In the genomic region with DNA sequence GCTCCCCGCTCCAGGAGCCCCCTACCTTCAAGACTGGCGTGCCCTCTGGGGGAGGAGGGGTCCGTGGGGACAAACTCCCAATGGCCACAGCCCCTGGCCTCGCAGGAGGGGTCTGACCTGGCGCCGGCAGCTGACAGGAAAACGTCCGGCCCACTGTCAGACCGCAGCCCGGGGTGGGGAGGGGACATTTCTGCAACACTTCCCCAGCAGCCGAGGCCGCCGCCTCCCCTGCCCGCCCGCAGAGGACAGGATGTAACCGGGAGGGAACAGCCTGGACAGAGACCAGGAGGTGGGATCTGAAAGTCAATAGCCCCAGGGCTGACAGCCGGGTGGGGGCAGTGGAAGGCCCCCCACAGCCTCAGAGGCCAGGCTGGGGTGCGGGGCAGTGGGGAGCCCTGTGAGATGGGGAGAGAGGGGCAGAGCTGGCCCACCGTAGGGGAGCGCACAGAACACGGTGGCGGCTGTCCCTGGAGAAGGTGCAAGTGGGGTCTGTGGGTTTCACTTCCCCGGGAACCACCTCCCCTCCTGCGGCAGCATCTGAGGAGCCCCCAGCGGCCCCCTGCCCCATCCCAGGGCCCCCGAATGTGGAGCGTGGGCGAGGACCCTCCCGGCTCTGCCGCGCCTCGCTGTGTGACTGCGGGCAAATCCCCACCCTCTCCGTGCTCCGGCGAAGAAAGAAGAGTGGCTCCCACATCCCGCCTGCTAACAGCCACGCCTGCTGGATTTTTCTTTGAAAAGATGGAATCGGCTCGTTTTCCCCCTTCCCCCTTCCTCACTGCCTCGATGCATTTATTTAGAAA, we compare ENCODE assay signal across 8 cellular contexts. TPM values are rescaled to one million over a fixed set of nuclear protein-coding genes. Genes with fewer than 3 reads are reported as not detected.
DNase-seq lines count a peak whose midpoint lies in the region; ATAC-seq, FAIRE-seq and TF ChIP-seq lines count a peak whose summit lies in the region.

PEAK3 (minus strand) TSS at position 114 of the 800 bp plus-strand sequence. CDS start 1,244 bp downstream, outside the sequence.

- no peaks in the 10 kb centered on the region for H3K36me3 ChIP-seq in neural progenitor cell

- H3F3A ChIP-seq in neural progenitor cell (ENCODE audit: low read depth), result peaks cover 7% of the 10 kb centered on the region

- H3K27ac Mint-ChIP-seq in glutamatergic neuron (ENCODE audit: unreplicated experiment), result no peak within 1 kb of the TSS
- peak within 1 kb of the TSS; percentile 47 for H3K27ac Mint-ChIP-seq in neural progenitor cell

- H3K27me3 Mint-ChIP-seq in glutamatergic neuron (ENCODE audit: unreplicated experiment), result peaks cover 8% of the 10 kb centered on the region
- peaks cover 10% of the 10 kb centered on the region for H3K27me3 Mint-ChIP-seq in neural progenitor cell (ENCODE audit: insufficient read depth, low read depth)

- no peaks in the 10 kb centered on the region for H3K79me2 ChIP-seq in neural progenitor cell (ENCODE audit: low read depth)

- H3K27me3 ChIP-seq in neural progenitor cell, result peaks cover 59% of the 10 kb centered on the region

- H4K20me1 ChIP-seq in neural progenitor cell (ENCODE audit: low read depth), result peaks cover 5% of the 10 kb centered on the region

- H3K36me3 Mint-ChIP-seq in glutamatergic neuron (ENCODE audit: unreplicated experiment) (no peaks in the 10 kb centered on the region), neural progenitor cell (no peaks in the 10 kb centered on the region)

- peaks cover 4% of the 10 kb centered on the region for H3K9me3 Mint-ChIP-seq in glutamatergic neuron (ENCODE audit: unreplicated experiment)
- peaks cover 3% of the 10 kb centered on the region for H3K9me3 Mint-ChIP-seq in neural progenitor cell

- peak; percentile 71 for DNase-seq in SKM-1 treated with dmso at 0.1 percent for 144 hours (lab: John Stamatoyannopoulos, UW; ENCODE audit: unreplicated experiment)
- DNase-seq in SKM-1 (lab: John Stamatoyannopoulos, UW; ENCODE audit: unreplicated experiment), result no peak
- DNase-seq in UCSD-AML1 (lab: John Stamatoyannopoulos, UW; ENCODE audit: unreplicated experiment), result peak; percentile 83
- peak; percentile 53 for DNase-seq in glutamatergic neuron
- DNase-seq in neural progenitor cell (ENCODE audit: low spot score), result peak; percentile 62
- no peak for DNase-seq in RCC 7860 (ENCODE audit: low spot score)

- peak within 1 kb of the TSS; percentile 40 for H3K4me3 ChIP-seq in neural progenitor cell

- H3K4me1 Mint-ChIP-seq in glutamatergic neuron (ENCODE audit: low read depth, unreplicated experiment) (no peaks in the 10 kb centered on the region), neural progenitor cell (peaks cover 9% of the 10 kb centered on the region)

- TF ChIP-seq CTCF in glutamatergic neuron (IDR thresholded peaks at IDR 0.05; ENCODE audit: partially characterized antibody, unreplicated experiment) (no peak), neural progenitor cell (IDR thresholded peaks at IDR 0.05) (no peak)

- H2AFZ ChIP-seq in neural progenitor cell (replicated peaks), result no peak within 1 kb of the TSS

- no peak within 1 kb of the TSS for H3K9ac ChIP-seq in neural progenitor cell

- peaks cover 9% of the 10 kb centered on the region for H3K4me1 ChIP-seq in neural progenitor cell

- H3K9me3 ChIP-seq in neural progenitor cell (ENCODE audit: low read depth), result no peaks in the 10 kb centered on the region

- no peak within 1 kb of the TSS for H3K4me3 Mint-ChIP-seq in glutamatergic neuron (ENCODE audit: unreplicated experiment)
- H3K4me3 Mint-ChIP-seq in neural progenitor cell, result peak within 1 kb of the TSS; percentile 71

- no peak for FAIRE-seq in RCC 7860 (lab: Jason Lieb, UNC)

- no peak within 1 kb of the TSS for H3K27ac ChIP-seq in neural progenitor cell

- H3K4me2 ChIP-seq in neural progenitor cell, result peak within 1 kb of the TSS; percentile 78

- ATAC-seq in HG03354 (IDR thresholded peaks at IDR 0.05; ENCODE audit: poor library complexity, severe bottlenecking, unreplicated experiment), result no peak
- no peak for ATAC-seq in GM18867 (IDR thresholded peaks at IDR 0.05; ENCODE audit: unreplicated experiment)

RNA-seq across cellular contexts. Expression of gene PEAK3, which starts in this region (rescaled TPM):
- total RNA-seq in glutamatergic neuron (ENCODE audit: unreplicated experiment), result not detected
- not detected in 2 replicates for total RNA-seq in neural progenitor cell (ENCODE audit: low replicate concordance)

Comparison
In these comparisons a context has a peak if more than half of its experiments do, and no peak if none do; other contexts are left out.
1. DNase-seq: peak in SKM-1 treated with dmso at 0.1 percent for 144 hours (single experiment) and UCSD-AML1 (single experiment); none in SKM-1 (single experiment) and RCC 7860 (single experiment).
2. Peak in DNase-seq in glutamatergic neuron; RNA of the gene not detected or under 1 TPM.
3. Peak in DNase-seq, H3K4me3 ChIP-seq and H3K4me2 ChIP-seq in neural progenitor cell; RNA of the gene not detected or under 1 TPM.